In genomic region chr6:97021194-97021593, GRCh38 we compare ENCODE assay signal across 19 cellular contexts.
DNase-seq lines count a peak whose midpoint lies in the region; ATAC-seq and TF ChIP-seq lines count a peak whose summit lies in the region.
"Had no signal": no experiment of that assay in that cellular context is flagged by ENCODE, and none has a peak within 500 bp of the region (broad histone marks: within the 10 kb centered on the region; RNA-seq: fewer than 3 reads in every experiment).

No MANE protein-coding gene starts in this region.

- H3K36me3 Mint-ChIP-seq in natural killer cell, result no peaks in the 10 kb centered on the region

- no peaks in the 10 kb centered on the region for H3K4me1 ChIP-seq in foreskin keratinocyte
- H3K4me1 ChIP-seq: Caco-2 had no signal

- peak; percentile 50 for ATAC-seq in GM18517 (IDR thresholded peaks at IDR 0.05; ENCODE audit: unreplicated experiment)
- peak; percentile 12 for ATAC-seq in GM19468 (IDR thresholded peaks at IDR 0.05; ENCODE audit: extremely low read depth, unreplicated experiment)
- peak; percentile 50 for ATAC-seq in HG03442 (IDR thresholded peaks at IDR 0.05; ENCODE audit: unreplicated experiment)
- peak; percentile 20 for ATAC-seq in foreskin keratinocyte
- no peak for ATAC-seq in natural killer cell
- ATAC-seq: GM23338, HepG2 had no signal

- intact Hi-C loops in natural killer cell (cut with micrococcal nuclease), result no loop called here

- no peaks in the 10 kb centered on the region for H3K27me3 ChIP-seq in foreskin keratinocyte

- DNase-seq in foreskin keratinocyte (peak in 1 of 2 donors; percentile 1), natural killer cell (no peak), NCI-H2029 (lab: John Stamatoyannopoulos, UW) (no peak), DMS79 (lab: John Stamatoyannopoulos, UW) (no peak)
- DNase-seq: ACHN; AML-193; Caco-2; CD4-positive, alpha-beta T cell; GDM1; HCEC 1CT; Karpas-422; KBM-7 had no signal

- no peak overlapping the region for H3K27ac Mint-ChIP-seq in natural killer cell
- H3K27ac Mint-ChIP-seq: CD4-positive, alpha-beta T cell; GM23338; IgD-negative memory B cell had no signal

- no peak overlapping the region for H3K4me3 Mint-ChIP-seq in natural killer cell
- H3K4me3 Mint-ChIP-seq: CD4-positive, alpha-beta T cell; GM23338; IgD-negative memory B cell had no signal

- no peak overlapping the region for H3K27ac ChIP-seq in foreskin keratinocyte
- H3K27ac ChIP-seq: C4-2B had no signal

- H3K27me3 Mint-ChIP-seq in natural killer cell (ENCODE audit: low read depth in 2 of 2), result peaks cover 0 to 6% of the 10 kb centered on the region in 2 donors
- H3K27me3 Mint-ChIP-seq: CD4-positive, alpha-beta T cell; IgD-negative memory B cell had no signal

- no peak for TF ChIP-seq CTCF in foreskin keratinocyte (conservative IDR thresholded peaks at IDR 0.05)
- TF ChIP-seq CTCF in natural killer cell (IDR thresholded peaks at IDR 0.05), result no peak

- no peaks in the 10 kb centered on the region for H3K4me1 Mint-ChIP-seq in natural killer cell
- H3K4me1 Mint-ChIP-seq: GM23338, IgD-negative memory B cell had no signal

- no peaks in the 10 kb centered on the region for H3K9me3 Mint-ChIP-seq in natural killer cell
- H3K9me3 Mint-ChIP-seq: CD4-positive, alpha-beta T cell; IgD-negative memory B cell had no signal

Comparison
In these comparisons a context has a peak if more than half of its experiments do, and no peak if none do; other contexts are left out.
1. ATAC-seq: peak in GM18517 (single experiment), GM19468 (single experiment), HG03442 (single experiment) and foreskin keratinocyte (single experiment); none in natural killer cell (0 of 3).